Comparison of ENCODE assay signal across 1 cellular context in the genomic region with DNA sequence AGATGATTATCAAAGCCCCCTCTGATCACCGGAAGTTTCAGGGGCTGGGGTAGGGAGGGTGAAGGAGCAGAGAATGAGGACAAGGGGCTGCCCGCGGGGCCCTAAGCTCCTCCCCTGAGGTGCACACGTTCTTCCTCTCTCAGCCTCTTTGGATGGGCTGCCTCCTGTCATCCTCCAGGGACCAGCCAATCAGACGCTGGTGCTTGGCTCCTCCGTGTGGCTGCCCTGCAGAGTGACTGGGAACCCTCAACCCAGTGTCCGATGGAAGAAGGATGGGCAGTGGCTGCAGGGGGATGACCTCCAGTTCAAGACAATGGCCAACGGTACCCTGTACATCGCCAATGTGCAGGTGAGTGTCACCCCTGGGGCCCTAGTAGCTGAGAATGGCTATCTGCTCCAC.
TF ChIP-seq lines count a peak whose summit lies in the region.

No MANE protein-coding gene starts in this region.

TF ChIP-seq in H1, 55 proteins besides CTCF, POLR2A, EP300 and RAD21:
- TF ChIP-seq POU5F1 (IDR thresholded peaks at IDR 0.05; ENCODE audit: low read depth, low read length): no peak
- TF ChIP-seq SP1 (IDR thresholded peaks at IDR 0.05; ENCODE audit: low read depth, low read length): no peak
- TF ChIP-seq, protein P1, sequence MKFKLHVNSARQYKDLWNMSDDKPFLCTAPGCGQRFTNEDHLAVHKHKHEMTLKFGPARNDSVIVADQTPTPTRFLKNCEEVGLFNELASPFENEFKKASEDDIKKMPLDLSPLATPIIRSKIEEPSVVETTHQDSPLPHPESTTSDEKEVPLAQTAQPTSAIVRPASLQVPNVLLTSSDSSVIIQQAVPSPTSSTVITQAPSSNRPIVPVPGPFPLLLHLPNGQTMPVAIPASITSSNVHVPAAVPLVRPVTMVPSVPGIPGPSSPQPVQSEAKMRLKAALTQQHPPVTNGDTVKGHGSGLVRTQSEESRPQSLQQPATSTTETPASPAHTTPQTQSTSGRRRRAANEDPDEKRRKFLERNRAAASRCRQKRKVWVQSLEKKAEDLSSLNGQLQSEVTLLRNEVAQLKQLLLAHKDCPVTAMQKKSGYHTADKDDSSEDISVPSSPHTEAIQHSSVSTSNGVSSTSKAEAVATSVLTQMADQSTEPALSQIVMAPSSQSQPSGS (IDR thresholded peaks at IDR 0.05; ENCODE audit: low read length): no peak
- TF ChIP-seq TAF1 (IDR thresholded peaks at IDR 0.05; ENCODE audit: low read depth, low read length): no peak
- TF ChIP-seq KDM4A (IDR thresholded peaks at IDR 0.05; ENCODE audit: low read depth, low read length, severe bottlenecking): no peak
- no peak for TF ChIP-seq PHF8 (conservative IDR thresholded peaks at IDR 0.05; ENCODE audit: low read depth, low read length)
- TF ChIP-seq GTF2F1 (IDR thresholded peaks at IDR 0.05; ENCODE audit: borderline replicate concordance, low read depth, low read length): no peak
- no peak for TF ChIP-seq TCF12 (IDR thresholded peaks at IDR 0.05; ENCODE audit: low read depth, low read length)
- no peak for TF ChIP-seq POLR2AphosphoS5 (IDR thresholded peaks at IDR 0.05; ENCODE audit: low read depth, low read length)
- TF ChIP-seq KDM1A (IDR thresholded peaks at IDR 0.05; ENCODE audit: borderline replicate concordance, low read length): no peak
- no peak for TF ChIP-seq JUN (IDR thresholded peaks at IDR 0.05; ENCODE audit: low read depth, low read length)
- TF ChIP-seq, protein P2, sequence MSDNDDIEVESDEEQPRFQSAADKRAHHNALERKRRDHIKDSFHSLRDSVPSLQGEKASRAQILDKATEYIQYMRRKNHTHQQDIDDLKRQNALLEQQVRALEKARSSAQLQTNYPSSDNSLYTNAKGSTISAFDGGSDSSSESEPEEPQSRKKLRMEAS (IDR thresholded peaks at IDR 0.05): no peak
